Comparison of ENCODE assay signal across 9 cellular contexts in the genomic region with DNA sequence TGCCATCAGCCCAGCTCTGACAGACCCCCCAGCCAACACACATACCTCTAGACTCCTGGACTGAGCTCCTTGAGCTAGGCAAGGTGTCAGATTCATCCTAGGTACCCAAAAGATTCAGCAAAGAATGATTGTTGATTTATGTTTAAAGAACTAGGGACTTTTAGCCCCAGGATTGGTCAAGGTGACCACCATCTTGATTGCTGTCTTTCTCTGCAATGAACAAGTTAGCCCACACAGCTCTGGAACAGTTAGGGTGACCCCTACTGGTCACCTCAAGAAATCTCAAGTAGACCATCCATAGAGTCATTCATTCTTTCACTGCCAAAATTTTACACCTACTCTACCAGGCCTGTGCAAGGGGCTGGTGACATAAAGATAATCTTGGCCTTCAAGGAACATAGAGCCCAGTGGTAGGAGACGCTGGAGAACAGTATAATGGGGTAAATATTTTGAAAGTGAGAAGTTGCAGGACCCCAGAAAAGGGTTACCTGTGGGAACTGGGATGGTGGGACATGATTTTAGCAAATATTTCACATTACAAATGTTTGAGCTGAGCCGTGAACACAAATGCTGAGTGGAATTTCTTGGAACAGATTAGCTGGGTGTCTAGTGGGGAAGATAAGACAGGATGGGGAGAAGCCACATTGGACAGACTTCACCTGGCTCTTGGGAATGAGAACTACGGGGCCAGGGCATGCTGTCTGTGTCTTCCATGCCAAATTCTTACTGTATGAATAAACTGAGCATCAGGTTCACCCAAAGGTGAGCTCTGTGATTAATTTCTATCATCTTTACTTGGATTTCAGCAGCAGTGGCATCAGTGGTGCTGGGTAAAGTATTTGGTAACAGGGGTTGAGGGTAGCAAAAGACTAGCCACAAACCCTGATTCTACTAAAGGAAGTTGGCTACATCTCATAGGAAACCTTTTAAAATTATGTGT. TPM values are rescaled to one million over a fixed set of nuclear protein-coding genes. Genes with fewer than 3 reads are reported as not detected.
DNase-seq lines count a peak whose midpoint lies in the region; ATAC-seq and TF ChIP-seq lines count a peak whose summit lies in the region.
"Had no signal": no experiment of that assay in that cellular context is flagged by ENCODE, and none has a peak within 500 bp of the region (broad histone marks: within the 10 kb centered on the region; RNA-seq: fewer than 3 reads in every experiment).

No MANE protein-coding gene starts in this region.

- peak in 5 of 7 experiments; percentile 17 to 52 (median 28) for DNase-seq in CD8-positive, alpha-beta T cell
- no peak for DNase-seq in dorsolateral prefrontal cortex
- no peak for DNase-seq in lower lobe of right lung
- no peak for DNase-seq in type B pancreatic cell (ENCODE audit: extremely low spot score, unreplicated experiment)
- no peak for DNase-seq in ureter (ENCODE audit: low spot score)

- no peaks in the 10 kb centered on the region for H3K9me3 ChIP-seq in CD8-positive, alpha-beta T cell (ENCODE audit: low read length)
- no peaks in the 10 kb centered on the region for H3K9me3 ChIP-seq in SU-DHL-6 (ENCODE audit: insufficient read depth, low read length)
- no peaks in the 10 kb centered on the region for H3K9me3 ChIP-seq in lower lobe of right lung

- no peak overlapping the region for H3K27ac Mint-ChIP-seq in CD8-positive, alpha-beta T cell
- peak overlapping the region; percentile 64 for H3K27ac Mint-ChIP-seq in type B pancreatic cell
- H3K27ac Mint-ChIP-seq: T-helper 1 cell treated with Interleukin-12 subunit alpha and Interleukin-12 subunit beta and Interleukin-4 antibody, amounts not matched to agents 30 μg/mL and 1 μg/mL, for 36 hours had no signal

- no peaks in the 10 kb centered on the region for H3K79me2 ChIP-seq in SU-DHL-6 (ENCODE audit: insufficient read depth, low read length)

- H3K4me1 ChIP-seq in CD8-positive, alpha-beta T cell (ENCODE audit: insufficient read depth, low read length), result no peaks in the 10 kb centered on the region
- peaks cover 87% of the 10 kb centered on the region for H3K4me1 ChIP-seq in lower lobe of right lung

- H3K4me3 Mint-ChIP-seq in CD8-positive, alpha-beta T cell, result no peak overlapping the region
- H3K4me3 Mint-ChIP-seq in type B pancreatic cell, result no peak overlapping the region
- H3K4me3 Mint-ChIP-seq: T-helper 1 cell treated with Interleukin-12 subunit alpha and Interleukin-12 subunit beta and Interleukin-4 antibody, amounts not matched to agents 30 μg/mL and 1 μg/mL, for 36 hours had no signal

- H2AFZ ChIP-seq in SU-DHL-6 (ENCODE audit: low read depth, low read length, severe bottlenecking), result no peak overlapping the region

- no peak overlapping the region for H3K4me3 ChIP-seq in CD8-positive, alpha-beta T cell (ENCODE audit: low read depth, low read length)
- H3K4me3 ChIP-seq in SU-DHL-6 (ENCODE audit: insufficient read depth, low read length, poor library complexity, severe bottlenecking), result no peak overlapping the region
- H3K4me3 ChIP-seq in dorsolateral prefrontal cortex, result no peak overlapping the region
- H3K4me3 ChIP-seq in lower lobe of right lung, result no peak overlapping the region

- H3K4me1 Mint-ChIP-seq in CD8-positive, alpha-beta T cell (ENCODE audit: low read depth), result no peaks in the 10 kb centered on the region
- peaks cover 25% of the 10 kb centered on the region for H3K4me1 Mint-ChIP-seq in type B pancreatic cell (ENCODE audit: unreplicated experiment)

- CTCF ChIA-PET in CD8-positive, alpha-beta T cell (lab: Charles Lee), result interaction anchor here (0.7 to 11.2 kb wide), 32 partner anchors 8 to 330 kb away, joined by 3 to 151 read pairs (median 4); a partner anchor contains a TSS

- H3K27ac ChIP-seq in CD8-positive, alpha-beta T cell (ENCODE audit: low read depth, low read length), result no peak overlapping the region
- H3K27ac ChIP-seq in SU-DHL-6 (ENCODE audit: low read depth, low read length) (no peak overlapping the region), dorsolateral prefrontal cortex (peak overlapping the region in 32 of 59 donors; percentile 4 to 71 (median 33)), lower lobe of right lung (no peak overlapping the region)

- intact Hi-C loops in CD8-positive, alpha-beta T cell (cut with DNase I, micrococcal nuclease), result loop anchor here (1.0 to 5.0 kb wide), 6 partner anchors 80 to 248 kb away; a partner anchor contains a TSS
- intact Hi-C loops in dorsolateral prefrontal cortex (cut with DNase I), result loop anchor here (5.0 to 10.0 kb wide), 4 partner anchors 78 to 242 kb away; no protein-coding TSS in a partner anchor
- intact Hi-C loops in lower lobe of right lung (cut with DNase I), result no loop called here

- no peaks in the 10 kb centered on the region for H3K27me3 Mint-ChIP-seq in CD8-positive, alpha-beta T cell (ENCODE audit: low read depth)
- no peaks in the 10 kb centered on the region for H3K27me3 Mint-ChIP-seq in type B pancreatic cell

- no peaks in the 10 kb centered on the region for H3K27me3 ChIP-seq in CD8-positive, alpha-beta T cell (ENCODE audit: insufficient read depth, low read length)
- no peaks in the 10 kb centered on the region for H3K27me3 ChIP-seq in SU-DHL-6 (ENCODE audit: low read length)
- no peaks in the 10 kb centered on the region for H3K27me3 ChIP-seq in dorsolateral prefrontal cortex
- H3K27me3 ChIP-seq in lower lobe of right lung (ENCODE audit: low read depth), result no peaks in the 10 kb centered on the region

- peak; percentile 69 for TF ChIP-seq CTCF in CD8-positive, alpha-beta T cell (IDR thresholded peaks at IDR 0.05)
- TF ChIP-seq CTCF in LNCAP (IDR thresholded peaks at IDR 0.05) (peak; percentile 76), SU-DHL-6 (IDR thresholded peaks at IDR 0.05; ENCODE audit: insufficient read depth, low read length, poor library complexity, severe bottlenecking) (peak; percentile 68), dorsolateral prefrontal cortex (IDR thresholded peaks at IDR 0.05 in 54 of 56, conservative IDR thresholded peaks at IDR 0.05 in 2 of 56; ENCODE audit: low read depth in 1 of 56, partially characterized antibody in 56 of 56) (peak; percentile 40 to 88 (median 75)), lower lobe of right lung (IDR thresholded peaks at IDR 0.05) (peak; percentile 75), type B pancreatic cell (conservative IDR thresholded peaks at IDR 0.05) (peak; percentile 78)

- ATAC-seq in CD8-positive, alpha-beta T cell, result peak; percentile 71
- peak; percentile 55 for ATAC-seq in GM18909 (IDR thresholded peaks at IDR 0.05; ENCODE audit: poor library complexity, unreplicated experiment)
- peak; percentile 69 to 78 for ATAC-seq in lower lobe of right lung

- H3K9ac ChIP-seq in SU-DHL-6 (ENCODE audit: low read length), result no peak overlapping the region

- H3K36me3 Mint-ChIP-seq in CD8-positive, alpha-beta T cell, result no peaks in the 10 kb centered on the region
- no peaks in the 10 kb centered on the region for H3K36me3 Mint-ChIP-seq in type B pancreatic cell

- no peaks in the 10 kb centered on the region for H4K20me1 ChIP-seq in SU-DHL-6 (ENCODE audit: low read depth, low read length)

- H3K9me2 ChIP-seq in SU-DHL-6 (replicated peaks; ENCODE audit: insufficient read depth, low read length), result no peaks in the 10 kb centered on the region

- no peaks in the 10 kb centered on the region for H3K9me3 Mint-ChIP-seq in CD8-positive, alpha-beta T cell
- no peaks in the 10 kb centered on the region for H3K9me3 Mint-ChIP-seq in type B pancreatic cell
- H3K9me3 Mint-ChIP-seq: T-helper 1 cell treated with Interleukin-12 subunit alpha and Interleukin-12 subunit beta and Interleukin-4 antibody, amounts not matched to agents 30 μg/mL and 1 μg/mL, for 36 hours had no signal

- H3F3A ChIP-seq in SU-DHL-6 (ENCODE audit: insufficient read depth), result no peaks in the 10 kb centered on the region

- no peak overlapping the region for H3K4me2 ChIP-seq in SU-DHL-6 (ENCODE audit: low read depth, low read length, poor library complexity, severe bottlenecking)

- H3K36me3 ChIP-seq in CD8-positive, alpha-beta T cell (ENCODE audit: insufficient read depth, low read length), result no peaks in the 10 kb centered on the region
- H3K36me3 ChIP-seq in SU-DHL-6 (ENCODE audit: low read length) (no peaks in the 10 kb centered on the region), lower lobe of right lung (no peaks in the 10 kb centered on the region)

- POLR2A ChIA-PET in CD8-positive, alpha-beta T cell (lab: Charles Lee), result interaction anchor here (0.6 kb wide), 1 partner anchor 238 kb away, joined by 3 read pairs; no protein-coding TSS in a partner anchor

RNA-seq across cellular contexts. Expression of a gene that starts 39.1 kb away (rescaled TPM):
- not detected for total RNA-seq in CD8-positive, alpha-beta T cell
- total RNA-seq in dorsolateral prefrontal cortex, result 100 to 1,000 TPM in 18 of 120 experiments, 10 to 100 TPM in 102; 39.1 to 210 (median 73.5) TPM
- total RNA-seq in lower lobe of right lung, result 12.9 TPM
- total RNA-seq in type B pancreatic cell (ENCODE audit: low replicate concordance), result 1.5 and 5.1 TPM in 2 replicates
- 75.5 TPM for total RNA-seq in ureter

Comparison
In these comparisons a context has a peak if more than half of its experiments do, and no peak if none do; other contexts are left out.
1. DNase-seq: peak in CD8-positive, alpha-beta T cell (5 of 7); none in dorsolateral prefrontal cortex (0 of 10), lower lobe of right lung (single experiment), type B pancreatic cell (single experiment) and ureter (single experiment).
2. H3K27ac ChIP-seq: peak in dorsolateral prefrontal cortex (32 of 59); none in CD8-positive, alpha-beta T cell (single experiment), SU-DHL-6 (single experiment) and lower lobe of right lung (single experiment).
3. Peak in every context shown above with its lines, with median percentiles within 50 percentile points of each other: ATAC-seq and CTCF ChIP-seq.